8 cellular contexts compared by ENCODE assay signal in the genomic region with DNA sequence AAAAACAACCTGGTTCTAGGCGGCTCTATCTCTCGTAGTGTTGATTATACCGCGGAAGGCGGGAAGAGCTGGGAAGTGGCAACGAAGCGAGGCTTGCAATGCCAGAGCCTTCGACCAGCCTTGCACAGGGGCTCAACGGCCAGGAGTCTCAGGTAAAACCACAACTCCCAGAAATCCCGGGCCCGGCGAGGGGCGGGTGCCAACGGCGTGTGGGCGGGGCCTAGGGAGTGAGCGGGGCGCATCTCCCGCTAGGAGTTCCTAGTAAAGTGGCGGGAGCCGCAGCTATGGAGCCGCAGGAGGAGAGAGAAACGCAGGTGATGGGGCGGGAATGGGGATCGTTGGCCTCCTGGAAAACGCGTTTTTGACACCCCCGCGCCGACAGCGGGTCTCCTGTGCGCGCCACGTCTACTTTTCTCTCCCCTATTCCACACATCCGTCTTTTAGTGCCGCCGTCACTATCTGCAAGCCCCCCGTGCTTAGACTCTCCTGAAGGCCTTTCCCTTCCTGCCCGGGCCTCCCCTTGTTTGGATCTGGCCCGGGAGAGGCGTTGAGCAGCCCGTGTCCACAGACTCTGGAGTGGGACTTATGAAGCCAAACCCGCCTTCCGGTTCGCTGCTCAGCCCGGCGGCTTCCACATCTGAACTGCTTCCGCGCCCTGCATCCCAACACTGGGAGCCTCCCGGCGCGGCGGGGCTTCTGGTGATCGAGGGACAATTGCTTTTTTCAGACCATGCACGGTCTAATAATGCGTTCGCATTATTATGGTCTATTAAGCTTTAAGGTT.
DNase-seq lines count a peak whose midpoint lies in the region; ATAC-seq and TF ChIP-seq lines count a peak whose summit lies in the region.

A gene with protein sequence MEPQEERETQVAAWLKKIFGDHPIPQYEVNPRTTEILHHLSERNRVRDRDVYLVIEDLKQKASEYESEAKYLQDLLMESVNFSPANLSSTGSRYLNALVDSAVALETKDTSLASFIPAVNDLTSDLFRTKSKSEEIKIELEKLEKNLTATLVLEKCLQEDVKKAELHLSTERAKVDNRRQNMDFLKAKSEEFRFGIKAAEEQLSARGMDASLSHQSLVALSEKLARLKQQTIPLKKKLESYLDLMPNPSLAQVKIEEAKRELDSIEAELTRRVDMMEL (plus strand): TSS at position 258 of the 784 bp plus-strand sequence. CDS start 27 bp downstream, at position 285.

- ATAC-seq in GM19023 (IDR thresholded peaks at IDR 0.05; ENCODE audit: unreplicated experiment) (peak; percentile 95), HG03280 (IDR thresholded peaks at IDR 0.05; ENCODE audit: unreplicated experiment) (peak; percentile 94)
- peak; percentile 94 to 97 for ATAC-seq in activated CD4-positive, CD25-positive, alpha-beta regulatory T cell treated with anti-CD3 and anti-CD28 coated beads, Interleukin-2, amount 50 U/mL, for 24 hours

- no peak for TF ChIP-seq CTCF in AG09309 (IDR thresholded peaks at IDR 0.05; ENCODE audit: control insufficient read depth, insufficient read depth, low read depth, low read length, missing control alignments)

- DNase-seq in AG09309 (ENCODE audit: low read depth) (no peak), NCI-H446 (lab: John Stamatoyannopoulos, UW) (peak; percentile 75 to 94), cerebellar cortex (ENCODE audit: low spot score) (peak; percentile 96), iris pigment epithelial cell (ENCODE audit: low read depth) (peak; percentile 68)
- peak; percentile 81 to 84 for DNase-seq in stimulated activated CD4-positive, alpha-beta T cell treated with anti-CD3 and anti-CD28 coated beads, Interleukin-12 subunit alpha, Interleukin-12 subunit beta, amount 100 ng/mL, for 24 hours (ENCODE audit: low read depth in 2 of 2)

- peak within 1 kb of the TSS; percentile 69 for H3K4me3 ChIP-seq in AG09309 (ENCODE audit: control insufficient read depth, low read depth, low read length)
